ENCODE assay signal across 22 cellular contexts in genomic region chr7:133061792-133062191, GRCh38.
"Had no signal": no experiment of that assay in that cellular context is flagged by ENCODE, and none has a peak within 500 bp of the region (broad histone marks: within the 10 kb centered on the region; RNA-seq: fewer than 3 reads in every experiment).

No MANE protein-coding gene starts in this region.

- DNase-seq: activated CD4-positive, alpha-beta T cell treated with anti-CD3 and anti-CD28 coated beads for 48 hours; activated CD4-positive, alpha-beta T cell treated with anti-CD3 and anti-CD28 coated beads, Interleukin-2, amount 50 U/mL, for 4 hours; activated CD4-positive, CD25-positive, alpha-beta regulatory T cell treated with anti-CD3 and anti-CD28 coated beads, Interleukin-2, amount 50 U/mL, for 72 hours; activated CD8-positive, alpha-beta memory T cell treated with anti-CD3 and anti-CD28 coated beads, Interleukin-2, amount 50 U/mL, for 48 hours; activated CD8-positive, alpha-beta T cell treated with anti-CD3 and anti-CD28 coated beads, Interleukin-2, amount 10 ng/mL, durations not matched to agents 7 days and 5 days; activated naive CD4-positive, alpha-beta T cell treated with anti-CD3 and anti-CD28 coated beads, Interleukin-2, amount 50 U/mL, for 16 hours; activated naive CD8-positive, alpha-beta T cell treated with anti-CD3 and anti-CD28 coated beads, Interleukin-2, amount 10 ng/mL, durations not matched to agents 7 days and 5 days; activated T-cell treated with anti-CD3 and anti-CD28 coated beads, Interleukin-2, amount 50 U/mL, for 1 hour; adrenal gland; anterior cingulate cortex; NCI-H1417; NCI-H1930; NCI-H526; NCI-H774; NK-92 treated with Interleukin-12 subunit alpha and Interleukin-12 subunit beta, amount 100 ng/mL, for 24 hours; Peyer's patch; SHP77 treated with DMSO at 0.1 percent for 48 hours; T-helper 9 cell had no signal

- H3K36me3 ChIP-seq: adrenal gland, breast epithelium had no signal

- H3K9me3 ChIP-seq: adrenal gland, breast epithelium, Peyer's patch had no signal

- ATAC-seq: activated CD8-positive, alpha-beta T cell treated with anti-CD3 and anti-CD28 coated beads, Interleukin-2, amount 10 ng/mL, durations not matched to agents 7 days and 5 days; WTC11 had no signal

- H3K27ac ChIP-seq: adrenal gland, breast epithelium, KMS-11, Peyer's patch, RWPE1 had no signal

- H3K4me3 ChIP-seq: adrenal gland, breast epithelium, Peyer's patch had no signal

- H3K4me1 ChIP-seq: breast epithelium, Peyer's patch had no signal

- H3K27me3 ChIP-seq: adrenal gland, breast epithelium, Peyer's patch had no signal
